22 cellular contexts compared by ENCODE assay signal in genomic region chr10:54585572-54585971, GRCh38.
DNase-seq lines count a peak whose midpoint lies in the region; ATAC-seq and TF ChIP-seq lines count a peak whose summit lies in the region.
"Had no signal": no experiment of that assay in that cellular context is flagged by ENCODE, and none has a peak within 500 bp of the region (broad histone marks: within the 10 kb centered on the region; RNA-seq: fewer than 3 reads in every experiment).

No MANE protein-coding gene starts in this region.

- no peak overlapping the region for H4K8ac ChIP-seq in mesenchymal stem cell (ENCODE audit: low read length)

- no peak overlapping the region for H2BK15ac ChIP-seq in mesenchymal stem cell (ENCODE audit: low read depth, poor library complexity, severe bottlenecking)

- no peak overlapping the region for H3K4ac ChIP-seq in mesenchymal stem cell (ENCODE audit: low read depth in 1 of 2, low read length in 2 of 2)

- H4K20me1 ChIP-seq in SK-N-SH (ENCODE audit: insufficient read depth) (no peaks in the 10 kb centered on the region), osteoblast (ENCODE audit: insufficient read depth, low read length) (no peaks in the 10 kb centered on the region)

- H3K27me3 ChIP-seq in SK-N-SH (ENCODE audit: insufficient read depth) (no peaks in the 10 kb centered on the region), mesenchymal stem cell (ENCODE audit: control insufficient read depth in 1 of 2, insufficient read depth in 1 of 2, low read length in 2 of 2) (no peaks in the 10 kb centered on the region), osteoblast (ENCODE audit: insufficient read depth, low read length) (no peaks in the 10 kb centered on the region)
- H3K27me3 ChIP-seq: MG63 had no signal

- H3K23ac ChIP-seq in mesenchymal stem cell (ENCODE audit: low read length in 2 of 2): no peak overlapping the region

- H2AK5ac ChIP-seq in mesenchymal stem cell (ENCODE audit: low read length, severe bottlenecking): no peak overlapping the region

- H2BK5ac ChIP-seq in mesenchymal stem cell (ENCODE audit: low read depth, low read length, poor library complexity, severe bottlenecking): no peak overlapping the region

- H3K9me3 ChIP-seq in SK-N-SH (no peaks in the 10 kb centered on the region), mesenchymal stem cell (ENCODE audit: control insufficient read depth, low read length) (no peaks in the 10 kb centered on the region), osteoblast (ENCODE audit: low read depth, low read length) (no peaks in the 10 kb centered on the region)
- H3K9me3 ChIP-seq: MG63 had no signal

- no peak for TF ChIP-seq CTCF in SK-N-SH (IDR thresholded peaks at IDR 0.05)
- no peak for TF ChIP-seq CTCF in osteoblast (IDR thresholded peaks at IDR 0.05; ENCODE audit: extremely low read depth, low read depth, low read length)

- DNase-seq in SK-N-SH: peak; percentile 0
- peak in 2 of 3 experiments; percentile 40 to 88 for DNase-seq in NCI-H1417 (lab: John Stamatoyannopoulos, UW)
- peak; percentile 66 for DNase-seq in NCI-H69 (lab: John Stamatoyannopoulos, UW)
- peak; percentile 3 for DNase-seq in mesenchymal stem cell
- DNase-seq in osteoblast (ENCODE audit: insufficient read length, low spot score, missing footprints): no peak
- DNase-seq: DMS153; DND-41; IMR-90; KG1; MG63; NCI-H1694 treated with DMSO at 0.1 percent for 48 hours; NCI-H2081; NCI-H2171 treated with DMSO at 0.1 percent for 48 hours; NCI-H345; NCI-H510A treated with DMSO at 0.1 percent for 48 hours; NCI-H82; NK-92 treated with Interleukin-12 subunit alpha and Interleukin-12 subunit beta, amount 100 ng/mL, for 24 hours; PC-3; T-cell had no signal

- H3K36me3 ChIP-seq in SK-N-SH (replicated peaks in 1 of 2; ENCODE audit: control insufficient read depth in 1 of 2, insufficient read depth in 2 of 2, low read length in 1 of 2): no peaks in the 10 kb centered on the region
- H3K36me3 ChIP-seq in mesenchymal stem cell (ENCODE audit: control insufficient read depth in 1 of 2, insufficient read depth in 2 of 2, low read depth in 1 of 2, low read length in 2 of 2): no peaks in the 10 kb centered on the region
- no peaks in the 10 kb centered on the region for H3K36me3 ChIP-seq in osteoblast (ENCODE audit: insufficient read depth, low read length)
- H3K36me3 ChIP-seq: MG63 had no signal

- no peak overlapping the region for H2BK12ac ChIP-seq in mesenchymal stem cell (ENCODE audit: low read length in 2 of 2)

- WGBS in SK-N-SH (ENCODE audit: low lambda C conversion rate): 50% methylated on average over 2 of the region's 2 CpGs
- 50% methylated on average over 1 of the region's 2 CpGs for WGBS in mesenchymal stem cell

- H3K4me3 ChIP-seq in SK-N-SH (ENCODE audit: low read depth in 2 of 2, low read length in 1 of 2) (no peak overlapping the region), mesenchymal stem cell (ENCODE audit: insufficient read depth in 1 of 2, low read depth in 1 of 2, low read length in 2 of 2) (no peak overlapping the region), osteoblast (ENCODE audit: insufficient read depth, low read length) (no peak overlapping the region)
- H3K4me3 ChIP-seq: MG63 had no signal

- H3K9ac ChIP-seq in SK-N-SH: no peak overlapping the region
- H3K9ac ChIP-seq in mesenchymal stem cell (ENCODE audit: low read length): no peak overlapping the region

- no peak overlapping the region for H3K18ac ChIP-seq in mesenchymal stem cell (ENCODE audit: low read depth in 1 of 2, low read length in 2 of 2)

- ATAC-seq in SK-N-SH treated with all-trans-retinoic acid at 6 μM for 48 hours (no peak), HG03039 (IDR thresholded peaks at IDR 0.05; ENCODE audit: unreplicated experiment) (no peak), HG03139 (IDR thresholded peaks at IDR 0.05; ENCODE audit: unreplicated experiment) (no peak)
- ATAC-seq: PC-3, T-cell had no signal

- H3K4me1 ChIP-seq in SK-N-SH (ENCODE audit: control insufficient read depth in 1 of 2, insufficient read depth in 2 of 2, low read depth in 1 of 2, low read length in 1 of 2) (no peaks in the 10 kb centered on the region), mesenchymal stem cell (ENCODE audit: control insufficient read depth, insufficient read depth, low read depth, low read length) (no peaks in the 10 kb centered on the region), osteoblast (ENCODE audit: insufficient read depth, low read length) (no peaks in the 10 kb centered on the region)

- no peaks in the 10 kb centered on the region for H3K79me1 ChIP-seq in mesenchymal stem cell (replicated peaks; ENCODE audit: low read length, poor library complexity, severe bottlenecking)

- no peak overlapping the region for H3K14ac ChIP-seq in mesenchymal stem cell (ENCODE audit: low read length in 2 of 2)

- H3K27ac ChIP-seq in SK-N-SH (ENCODE audit: low read depth in 2 of 2, low read length in 1 of 2) (no peak overlapping the region), mesenchymal stem cell (ENCODE audit: low read length, poor library complexity, severe bottlenecking) (no peak overlapping the region), osteoblast (ENCODE audit: low read depth, low read length) (no peak overlapping the region)

- CTCF ChIA-PET in SK-N-SH (lab: Yijun Ruan, JAX): interaction anchor here (1.1 kb wide), 1 partner anchor 19 kb away, joined by 3 read pairs; no protein-coding TSS in a partner anchor

- H3K9me2 ChIP-seq in SK-N-SH: no peaks in the 10 kb centered on the region

- H4K91ac ChIP-seq in mesenchymal stem cell (ENCODE audit: low read length): no peak overlapping the region

- H3K4me2 ChIP-seq in SK-N-SH (no peak overlapping the region), mesenchymal stem cell (ENCODE audit: low read length, poor library complexity, severe bottlenecking) (no peak overlapping the region), osteoblast (ENCODE audit: insufficient read depth, low read length) (no peak overlapping the region)

- POLR2A ChIA-PET in SK-N-SH (lab: Yijun Ruan, JAX): no interaction called here

- peak in 1 of 2 experiments; percentile 56; a peak in 1 of 4 replicates for TF ChIP-seq EP300 in SK-N-SH (IDR thresholded peaks at IDR 0.05; ENCODE audit: borderline replicate concordance in 1 of 2, low read depth in 1 of 2, low read length in 1 of 2)

- TF ChIP-seq RAD21 in SK-N-SH (IDR thresholded peaks at IDR 0.05; ENCODE audit: low read length): no peak

- H3K79me2 ChIP-seq in SK-N-SH (ENCODE audit: insufficient read depth): no peaks in the 10 kb centered on the region
- H3K79me2 ChIP-seq in osteoblast (ENCODE audit: insufficient read depth, low read length): no peaks in the 10 kb centered on the region

- H2AFZ ChIP-seq in SK-N-SH (ENCODE audit: low read depth) (no peak overlapping the region), mesenchymal stem cell (ENCODE audit: low read depth, low read length) (no peak overlapping the region), osteoblast (ENCODE audit: low read length) (no peak overlapping the region)

- H2BK120ac ChIP-seq in mesenchymal stem cell (ENCODE audit: low read depth, low read length): no peak overlapping the region

- peaks cover 4% of the 10 kb centered on the region for H3F3A ChIP-seq in SK-N-SH (replicated peaks; ENCODE audit: insufficient read depth)

TF ChIP-seq in SK-N-SH, 30 proteins besides CTCF, POLR2A, EP300 and RAD21:
- TF ChIP-seq POLR2AphosphoS5 (IDR thresholded peaks at IDR 0.05; ENCODE audit: low read depth, low read length): no peak
- TF ChIP-seq FOXJ3 (CRISPR knock-in tag; IDR thresholded peaks at IDR 0.05): no peak
- no peak for TF ChIP-seq MEF2A (IDR thresholded peaks at IDR 0.05; ENCODE audit: borderline replicate concordance, low read depth)
- no peak for TF ChIP-seq SIN3A (IDR thresholded peaks at IDR 0.05; ENCODE audit: borderline replicate concordance, low read depth, low read length)
- no peak for TF ChIP-seq USF2 (IDR thresholded peaks at IDR 0.05; ENCODE audit: borderline replicate concordance, low read depth, low read length)
- TF ChIP-seq MXI1 (IDR thresholded peaks at IDR 0.05; ENCODE audit: low read depth, low read length): no peak
- no peak for TF ChIP-seq TAF1 (IDR thresholded peaks at IDR 0.05; ENCODE audit: borderline replicate concordance, low read depth, low read length)
- TF ChIP-seq GATA2 (CRISPR knock-in tag; IDR thresholded peaks at IDR 0.05): peak; percentile 81

TF ChIP-seq in SK-N-SH treated with all-trans-retinoic acid at 6 μM for 48 hours, 23 proteins besides CTCF, POLR2A, EP300 and RAD21 (continues in another document):
- TF ChIP-seq GLIS3 (CRISPR knock-in tag; IDR thresholded peaks at IDR 0.05) (no peak), ZNF8 (CRISPR knock-in tag; IDR thresholded peaks at IDR 0.05) (no peak), SNAI2 (CRISPR knock-in tag; IDR thresholded peaks at IDR 0.05) (no peak), ZFP30 (CRISPR knock-in tag; IDR thresholded peaks at IDR 0.05) (no peak), ZNF70 (CRISPR knock-in tag; IDR thresholded peaks at IDR 0.05) (no peak), PATZ1 (CRISPR knock-in tag; IDR thresholded peaks at IDR 0.05; ENCODE audit: borderline replicate concordance) (no peak), ISL1 (CRISPR knock-in tag; IDR thresholded peaks at IDR 0.05) (no peak), ESRRG (CRISPR knock-in tag; IDR thresholded peaks at IDR 0.05) (no peak), TOX (CRISPR knock-in tag; IDR thresholded peaks at IDR 0.05; ENCODE audit: borderline replicate concordance) (no peak), CSDC2 (CRISPR knock-in tag; IDR thresholded peaks at IDR 0.05) (no peak), PPARA (CRISPR knock-in tag; IDR thresholded peaks at IDR 0.05; ENCODE audit: borderline replicate concordance) (no peak), ARNTL (CRISPR knock-in tag; IDR thresholded peaks at IDR 0.05; ENCODE audit: borderline replicate concordance, low read depth) (no peak)
